10 cellular contexts compared by ENCODE assay signal in the genomic region with DNA sequence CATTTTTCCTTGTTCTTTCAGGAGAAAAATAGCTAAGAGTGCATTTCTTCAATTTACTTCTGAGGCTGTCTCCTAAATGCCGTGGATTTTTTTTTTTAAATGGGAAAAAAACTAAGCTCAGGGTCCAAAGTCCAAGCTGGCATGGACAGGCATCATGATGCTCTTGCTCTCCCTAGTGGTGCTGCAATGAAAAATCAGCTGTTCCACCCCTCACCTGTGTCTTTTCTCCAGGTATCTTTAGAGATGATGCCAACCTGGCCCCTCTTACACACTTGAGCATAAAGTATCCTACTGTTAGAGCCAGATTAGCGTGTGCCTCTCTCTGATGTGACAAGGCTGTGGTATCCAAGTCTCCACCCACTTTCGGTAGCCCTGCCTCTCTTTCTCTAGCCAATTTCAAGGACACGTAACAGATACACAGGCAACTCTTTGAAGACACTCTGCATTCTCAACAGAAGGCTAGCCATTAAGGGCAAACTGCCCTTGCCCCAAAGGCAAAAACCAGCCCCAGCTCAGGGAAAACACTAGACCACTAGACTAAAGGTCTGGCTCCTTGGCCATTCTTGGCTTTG.
A peak's percentile ranks its signal among the peaks of the same experiment; 100 is the strongest.
DNase-seq lines count a peak whose midpoint lies in the region; ATAC-seq and TF ChIP-seq lines count a peak whose summit lies in the region.
"Had no signal": no experiment of that assay in that cellular context is flagged by ENCODE, and none has a peak within 500 bp of the region (broad histone marks: within the 10 kb centered on the region; RNA-seq: fewer than 3 reads in every experiment).

No MANE protein-coding gene starts in this region.

- H3K4me3 ChIP-seq in GM06990 (replicated peaks; ENCODE audit: low read depth, low read length), result no peak overlapping the region
- no peak overlapping the region for H3K4me3 ChIP-seq in astrocyte of the spinal cord (ENCODE audit: low read depth, low read length)
- no peak overlapping the region for H3K4me3 ChIP-seq in mesendoderm (ENCODE audit: low read length)

- H3K4me3 Mint-ChIP-seq in activated T-helper 17 cell treated with anti-CD3 and anti-CD28 coated beads, Interleukin-2, amount 50 U/mL, for 72 hours, result no peak overlapping the region
- H3K4me3 Mint-ChIP-seq: T-helper 1 cell treated with Interleukin-12 subunit alpha and Interleukin-12 subunit beta and Interleukin-4 antibody, amounts not matched to agents 30 μg/mL and 1 μg/mL, for 36 hours had no signal

- H3K4ac ChIP-seq in mesendoderm (ENCODE audit: low read depth, low read length), result no peak overlapping the region

- H3K36me3 ChIP-seq in GM06990 (ENCODE audit: control insufficient read depth, insufficient read depth, low read length) (no peaks in the 10 kb centered on the region), mesendoderm (ENCODE audit: control insufficient read depth, insufficient read depth, low read length) (no peaks in the 10 kb centered on the region)

- H3K56ac ChIP-seq in mesendoderm (ENCODE audit: low read length), result no peak overlapping the region

- no peak overlapping the region for H3K27ac Mint-ChIP-seq in activated T-helper 17 cell treated with anti-CD3 and anti-CD28 coated beads, Interleukin-2, amount 50 U/mL, for 72 hours
- H3K27ac Mint-ChIP-seq: T-helper 1 cell treated with Interleukin-12 subunit alpha and Interleukin-12 subunit beta and Interleukin-4 antibody, amounts not matched to agents 30 μg/mL and 1 μg/mL, for 36 hours had no signal

- no peak overlapping the region for H2BK15ac ChIP-seq in mesendoderm (replicated peaks; ENCODE audit: low read depth)

- in situ Hi-C loops in astrocyte of the spinal cord (cut with HindIII; ENCODE audit: low sequenced_read_pairs), result no loop called here

- no peak overlapping the region for H4K5ac ChIP-seq in mesendoderm (ENCODE audit: low read length)

- no peaks in the 10 kb centered on the region for H3K27me3 Mint-ChIP-seq in activated T-helper 17 cell treated with anti-CD3 and anti-CD28 coated beads, Interleukin-2, amount 50 U/mL, for 72 hours

- no peak overlapping the region for H3K9ac ChIP-seq in mesendoderm (ENCODE audit: low read length)

- no peaks in the 10 kb centered on the region for H3K9me3 Mint-ChIP-seq in activated T-helper 17 cell treated with anti-CD3 and anti-CD28 coated beads, Interleukin-2, amount 50 U/mL, for 72 hours
- H3K9me3 Mint-ChIP-seq: T-helper 1 cell treated with Interleukin-12 subunit alpha and Interleukin-12 subunit beta and Interleukin-4 antibody, amounts not matched to agents 30 μg/mL and 1 μg/mL, for 36 hours had no signal

- H3K4me1 Mint-ChIP-seq in activated T-helper 17 cell treated with anti-CD3 and anti-CD28 coated beads, Interleukin-2, amount 50 U/mL, for 72 hours, result no peaks in the 10 kb centered on the region

- no peak for ATAC-seq in GM19023 (IDR thresholded peaks at IDR 0.05; ENCODE audit: unreplicated experiment)
- ATAC-seq in activated T-helper 17 cell treated with anti-CD3 and anti-CD28 coated beads, Interleukin-2, amount 50 U/mL, for 72 hours (replicated peaks), result no peak

- H3K27ac ChIP-seq in mesendoderm (ENCODE audit: low read depth, low read length), result no peak overlapping the region

- no peak overlapping the region for H2AK5ac ChIP-seq in mesendoderm (ENCODE audit: low read length)

- H3K18ac ChIP-seq in mesendoderm (ENCODE audit: low read length), result no peak overlapping the region

- DNase-seq in GM06990 (ENCODE audit: extremely low read depth, insufficient read length), result no peak
- peak; percentile 64 for DNase-seq in LoVo (ENCODE audit: low spot score)
- no peak for DNase-seq in astrocyte of the spinal cord (ENCODE audit: low read depth, low spot score)
- peak; percentile 53 for DNase-seq in mesendoderm
- no peak for DNase-seq in GDM1 (lab: John Stamatoyannopoulos, UW)
- no peak for DNase-seq in NOMO-1 treated with DMSO at 0.1 percent for 48 hours (lab: John Stamatoyannopoulos, UW; ENCODE audit: unreplicated experiment)
- DNase-seq: anterior cingulate cortex had no signal

- peak; percentile 46 for TF ChIP-seq CTCF in GM06990 (IDR thresholded peaks at IDR 0.05; ENCODE audit: insufficient read depth, low read length, poor library complexity, severe bottlenecking)
- TF ChIP-seq CTCF in astrocyte of the spinal cord (IDR thresholded peaks at IDR 0.05; ENCODE audit: low read depth, low read length), result peak; percentile 6

- no CpG with 5 or more reads among the region's 4 CpGs for WGBS in mesendoderm (ENCODE audit: extremely low coverage, insufficient coverage, low lambda C conversion rate)

- no peak overlapping the region for H4K8ac ChIP-seq in mesendoderm (ENCODE audit: low read depth, low read length)

- no peaks in the 10 kb centered on the region for H3K79me2 ChIP-seq in mesendoderm (ENCODE audit: control insufficient read depth, insufficient read depth, low read length)

- no peak overlapping the region for H3K23ac ChIP-seq in mesendoderm (ENCODE audit: low read length)

- H3K4me1 ChIP-seq in mesendoderm (ENCODE audit: control insufficient read depth, low read depth, low read length), result peaks cover 10% of the 10 kb centered on the region

- H2BK5ac ChIP-seq in mesendoderm (ENCODE audit: low read length), result no peak overlapping the region

- H3K79me1 ChIP-seq in mesendoderm (ENCODE audit: low read length), result no peaks in the 10 kb centered on the region

- H2BK120ac ChIP-seq in mesendoderm (ENCODE audit: low read depth, low read length), result no peak overlapping the region

- H3K36me3 Mint-ChIP-seq in activated T-helper 17 cell treated with anti-CD3 and anti-CD28 coated beads, Interleukin-2, amount 50 U/mL, for 72 hours (ENCODE audit: low read depth), result no peaks in the 10 kb centered on the region

- H3K27me3 ChIP-seq in GM06990 (replicated peaks; ENCODE audit: control insufficient read depth, insufficient read depth, low read length) (no peaks in the 10 kb centered on the region), mesendoderm (ENCODE audit: insufficient read depth, low read length, poor library complexity) (no peaks in the 10 kb centered on the region)

- H3K4me2 ChIP-seq in mesendoderm (ENCODE audit: low read length), result no peak overlapping the region

Comparison
In these comparisons a context has a peak if more than half of its experiments do, and no peak if none do; other contexts are left out.
1. DNase-seq: peak in LoVo (single experiment) and mesendoderm (single experiment); none in GM06990 (single experiment), astrocyte of the spinal cord (single experiment), GDM1 (single experiment) and NOMO-1 treated with DMSO at 0.1 percent for 48 hours (single experiment).